8 cellular contexts compared by ENCODE assay signal in the genomic region with DNA sequence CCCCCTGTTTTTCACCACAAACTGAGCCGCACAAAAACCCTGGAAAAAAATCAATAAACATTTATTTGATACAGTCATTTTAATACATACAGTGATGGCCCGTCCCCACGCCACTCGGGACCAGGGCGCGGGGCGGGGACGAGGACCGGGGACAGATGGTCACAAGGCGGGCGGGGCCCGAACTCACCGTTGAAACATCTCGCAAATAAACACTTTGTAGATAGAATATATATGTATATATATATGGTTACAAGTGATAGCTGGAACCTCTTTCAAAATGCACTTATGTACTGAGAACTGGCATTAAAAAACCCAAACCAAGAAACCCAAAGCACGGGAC. TPM values are rescaled to one million over a fixed set of nuclear protein-coding genes. Genes with fewer than 3 reads are reported as not detected.
DNase-seq lines count a peak whose midpoint lies in the region; ATAC-seq and TF ChIP-seq lines count a peak whose summit lies in the region.

No MANE protein-coding gene starts in this region.

- H3K36me3 ChIP-seq in effector memory CD4-positive, alpha-beta T cell (ENCODE audit: control insufficient read depth, insufficient read depth, low read length) = peaks cover 17% of the 10 kb centered on the region

- DNase-seq in T-helper 2 cell treated with Interferon-gamma antibody and Interleukin-4, amounts not matched to agents 5 μg/mL and 100 μg/mL, for 36 hours (ENCODE audit: low spot score) = no peak
- DNase-seq in T-helper 2 cell = no peak
- no peak for DNase-seq in Jurkat, Clone E6-1 (ENCODE audit: low read depth, low spot score)
- no peak for DNase-seq in effector memory CD4-positive, alpha-beta T cell
- DNase-seq in omental fat pad (ENCODE audit: low spot score) = no peak
- DNase-seq in DMS114 treated with DMSO at 0.1 percent for 48 hours (lab: John Stamatoyannopoulos, UW; ENCODE audit: unreplicated experiment) = no peak
- no peak for DNase-seq in AG08395 (ENCODE audit: low spot score)
- no peak for DNase-seq in NCI-H2081 (lab: John Stamatoyannopoulos, UW)

- ATAC-seq in omental fat pad (ENCODE audit: low FRiP score) = peak; percentile 0

- H3K4me1 Mint-ChIP-seq in T-helper 2 cell treated with Interferon-gamma antibody and Interleukin-4, amounts not matched to agents 5 μg/mL and 100 μg/mL, for 36 hours (ENCODE audit: low read depth) = peaks cover 23% of the 10 kb centered on the region

- peak overlapping the region; percentile 68 for H3K27ac ChIP-seq in effector memory CD4-positive, alpha-beta T cell (ENCODE audit: insufficient read depth, low read length, poor library complexity, severe bottlenecking)

- no peak for TF ChIP-seq CTCF in omental fat pad (IDR thresholded peaks at IDR 0.05)

- no peaks in the 10 kb centered on the region for H3K27me3 Mint-ChIP-seq in T-helper 2 cell treated with Interferon-gamma antibody and Interleukin-4, amounts not matched to agents 5 μg/mL and 100 μg/mL, for 36 hours (ENCODE audit: low read depth)

- no peaks in the 10 kb centered on the region for H3K9me3 Mint-ChIP-seq in T-helper 2 cell treated with Interferon-gamma antibody and Interleukin-4, amounts not matched to agents 5 μg/mL and 100 μg/mL, for 36 hours

- H3K36me3 Mint-ChIP-seq in T-helper 2 cell treated with Interferon-gamma antibody and Interleukin-4, amounts not matched to agents 5 μg/mL and 100 μg/mL, for 36 hours (ENCODE audit: low read depth) = peaks cover 17% of the 10 kb centered on the region

- H3K4me1 ChIP-seq in effector memory CD4-positive, alpha-beta T cell (ENCODE audit: control insufficient read depth, insufficient read depth, low read length, poor library complexity, severe bottlenecking) = peaks cover 45% of the 10 kb centered on the region

- H3K9me3 ChIP-seq in effector memory CD4-positive, alpha-beta T cell (ENCODE audit: control insufficient read depth, low read length) = no peaks in the 10 kb centered on the region

- peak overlapping the region; percentile 83 for H3K27ac Mint-ChIP-seq in T-helper 2 cell treated with Interferon-gamma antibody and Interleukin-4, amounts not matched to agents 5 μg/mL and 100 μg/mL, for 36 hours

- H3K27me3 ChIP-seq in effector memory CD4-positive, alpha-beta T cell (replicated peaks; ENCODE audit: control insufficient read depth, insufficient read depth, low read length, poor library complexity, severe bottlenecking) = no peaks in the 10 kb centered on the region

- H3K4me3 ChIP-seq in Jurkat, Clone E6-1 (ENCODE audit: low read length) = peak overlapping the region; percentile 16; the same call in 1 of the 2 replicates
- H3K4me3 ChIP-seq in effector memory CD4-positive, alpha-beta T cell (ENCODE audit: insufficient read depth, low read depth, low read length, poor library complexity, severe bottlenecking) = peak overlapping the region; percentile 55

- H3K4me3 Mint-ChIP-seq in T-helper 2 cell treated with Interferon-gamma antibody and Interleukin-4, amounts not matched to agents 5 μg/mL and 100 μg/mL, for 36 hours = peak overlapping the region; percentile 81

RNA-seq across cellular contexts. Expression of a gene that starts 0.4 kb away (rescaled TPM):
- polyA plus RNA-seq in Jurkat, Clone E6-1 (2012; ENCODE audit: insufficient read depth, insufficient read length) = 60.8 TPM
- total RNA-seq in omental fat pad = 10 to 100 TPM; 25.7 to 48.9 (median 30.3) TPM

RNA-seq across cellular contexts. Expression of a gene that starts 13.1 kb away (rescaled TPM):
- 18.4 TPM for polyA plus RNA-seq in Jurkat, Clone E6-1 (2012; ENCODE audit: insufficient read depth, insufficient read length)
- total RNA-seq in omental fat pad = 1 to 10 TPM; 6.4 to 9.8 (median 7.2) TPM

RNA-seq across cellular contexts. Expression of a gene that starts 22.8 kb away (rescaled TPM):
- 28.1 TPM for polyA plus RNA-seq in Jurkat, Clone E6-1 (2012; ENCODE audit: insufficient read depth, insufficient read length)
- 1 to 10 TPM in 1 of 4 donors, under 1 TPM in 2, not detected in 1; 0.48 to 1.2 (median 0.84) TPM for total RNA-seq in omental fat pad

RNA-seq across cellular contexts. Expression of a gene that starts 24.3 kb away (rescaled TPM):
- 84.5 TPM for polyA plus RNA-seq in Jurkat, Clone E6-1 (2012; ENCODE audit: insufficient read depth, insufficient read length)
- 10 to 100 TPM; 34.7 to 43.8 (median 40.2) TPM for total RNA-seq in omental fat pad
